In the genomic region with DNA sequence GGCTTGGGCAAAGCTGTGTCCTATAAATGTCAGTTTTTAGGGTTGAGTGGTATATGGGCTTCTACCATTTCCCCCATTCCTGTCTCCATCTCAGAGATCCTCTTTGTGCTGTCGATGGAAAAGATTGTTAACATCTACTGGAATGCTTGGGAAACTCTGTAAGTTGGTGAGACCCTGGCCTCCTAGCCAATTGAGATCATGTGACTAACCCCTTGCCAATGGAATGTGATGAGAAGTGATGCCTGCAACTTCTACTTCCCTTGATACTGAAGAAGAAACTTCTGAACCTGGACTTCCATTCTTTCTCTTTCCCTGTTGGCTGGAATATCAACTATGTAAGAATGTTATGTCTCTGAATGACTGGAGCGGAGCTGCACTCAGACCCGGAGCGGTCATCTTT, we compare ENCODE assay signal across 20 cellular contexts.
"Had no signal": no experiment of that assay in that cellular context is flagged by ENCODE, and none has a peak within 500 bp of the region (broad histone marks: within the 10 kb centered on the region; RNA-seq: fewer than 3 reads in every experiment).

No MANE protein-coding gene starts in this region.

- ATAC-seq: effector memory CD8-positive, alpha-beta T cell; gastroesophageal sphincter; left cardiac atrium; lower lobe of right lung had no signal

- H3K4me3 ChIP-seq: esophagus muscularis mucosa, gastroesophageal sphincter, left ventricle myocardium inferior, lower lobe of right lung, right atrium auricular region, sigmoid colon, skin epidermis, suprapubic skin, thyroid gland had no signal

- DNase-seq: effector memory CD8-positive, alpha-beta T cell; foreskin fibroblast; glutamatergic neuron; immature natural killer cell; kidney; left cardiac atrium; left ventricle myocardium inferior; lower lobe of right lung; mesenchymal stem cell; naive B cell; posterior cingulate gyrus; sigmoid colon; stimulated activated naive CD4-positive, alpha-beta T cell; thyroid gland had no signal

- H3K9me3 ChIP-seq: esophagus muscularis mucosa, gastroesophageal sphincter, left ventricle myocardium inferior, lower lobe of right lung, right atrium auricular region, sigmoid colon, suprapubic skin, thyroid gland had no signal

- H3K4me1 ChIP-seq: left ventricle myocardium inferior, lower lobe of right lung, suprapubic skin, thyroid gland had no signal

- H3K27me3 ChIP-seq: esophagus muscularis mucosa, gastroesophageal sphincter, right atrium auricular region, sigmoid colon, suprapubic skin, thyroid gland had no signal

- H3K36me3 ChIP-seq: gastroesophageal sphincter, lower lobe of right lung, right atrium auricular region, sigmoid colon, suprapubic skin, thyroid gland had no signal

- H3K27ac ChIP-seq: epithelial cell of prostate, esophagus muscularis mucosa, gastroesophageal sphincter, left ventricle myocardium inferior, lower lobe of right lung, right atrium auricular region, sigmoid colon, skin epidermis, suprapubic skin, thyroid gland had no signal
